In genomic region chr7:150830957-150831356, GRCh38 we compare ENCODE assay signal across 19 cellular contexts. TPM values are rescaled to one million over a fixed set of nuclear protein-coding genes. Genes with fewer than 3 reads are reported as not detected.
A peak's percentile ranks its signal among the peaks of the same experiment; 100 is the strongest.
DNase-seq lines count a peak whose midpoint lies in the region; ATAC-seq and TF ChIP-seq lines count a peak whose summit lies in the region.
"Had no signal": no experiment of that assay in that cellular context is flagged by ENCODE, and none has a peak within 500 bp of the region (broad histone marks: within the 10 kb centered on the region; RNA-seq: fewer than 3 reads in every experiment).

No MANE protein-coding gene starts in this region.

- H3K36me3 Mint-ChIP-seq in natural killer cell treated with Interleukin-12 subunit alpha and Interleukin-12 subunit beta and Interleukin-15 and Interleukin-18, amount 100 ng/mL, for 72 hours = no peaks in the 10 kb centered on the region
- H3K36me3 Mint-ChIP-seq: naive B cell had no signal

- H3K27ac ChIP-seq in thyroid gland = no peak overlapping the region
- no peak overlapping the region for H3K27ac ChIP-seq in effector memory CD4-positive, alpha-beta T cell (ENCODE audit: insufficient read depth, low read length, poor library complexity, severe bottlenecking)
- H3K27ac ChIP-seq: adrenal gland, vagina had no signal

- H3K9me3 Mint-ChIP-seq in natural killer cell treated with Interleukin-12 subunit alpha and Interleukin-12 subunit beta and Interleukin-15 and Interleukin-18, amount 100 ng/mL, for 72 hours = no peaks in the 10 kb centered on the region
- H3K9me3 Mint-ChIP-seq: GM23338; stimulated activated naive CD8-positive, alpha-beta T cell treated with anti-CD3 and anti-CD28 coated beads, Interleukin-15, Interleukin-2, amounts not matched to agents 100 ng/mL and 50 ng/mL, for 24 hours had no signal

- no peak overlapping the region for H3K4me3 ChIP-seq in thyroid gland (replicated peaks in 1 of 3)
- no peak overlapping the region for H3K4me3 ChIP-seq in effector memory CD4-positive, alpha-beta T cell (ENCODE audit: insufficient read depth, low read depth, low read length, poor library complexity, severe bottlenecking)
- H3K4me3 ChIP-seq: adrenal gland, GM23338, vagina had no signal

- no peaks in the 10 kb centered on the region for H3K4me1 ChIP-seq in thyroid gland
- no peaks in the 10 kb centered on the region for H3K4me1 ChIP-seq in effector memory CD4-positive, alpha-beta T cell (ENCODE audit: control insufficient read depth, insufficient read depth, low read length, poor library complexity, severe bottlenecking)
- H3K4me1 ChIP-seq: vagina had no signal

- TF ChIP-seq CTCF in thyroid gland (IDR thresholded peaks at IDR 0.05) = no peak

- H3K4me1 Mint-ChIP-seq in natural killer cell treated with Interleukin-12 subunit alpha and Interleukin-12 subunit beta and Interleukin-15 and Interleukin-18, amount 100 ng/mL, for 72 hours (ENCODE audit: low read depth in 2 of 2) = no peaks in the 10 kb centered on the region
- H3K4me1 Mint-ChIP-seq: GM23338, naive B cell had no signal

- no peaks in the 10 kb centered on the region for H3K27me3 ChIP-seq in thyroid gland
- H3K27me3 ChIP-seq in effector memory CD4-positive, alpha-beta T cell (replicated peaks; ENCODE audit: control insufficient read depth, insufficient read depth, low read length, poor library complexity, severe bottlenecking) = peaks cover 6% of the 10 kb centered on the region
- H3K27me3 ChIP-seq: adrenal gland, vagina had no signal

- WGBS in thyroid gland, 2 donors = 86 to 92% methylated on average over 1 of the region's 1 CpG

- DNase-seq in DMS153 (lab: John Stamatoyannopoulos, UW) (peak; percentile 96), NCI-H146 (lab: John Stamatoyannopoulos, UW) (peak; percentile 99), SW480 (ENCODE audit: low spot score) (peak; percentile 95), myocyte (ENCODE audit: low read depth) (peak; percentile 90), thyroid gland (no peak), iPS-NIHi11 (ENCODE audit: low spot score) (no peak)
- DNase-seq in effector memory CD4-positive, alpha-beta T cell = no peak
- DNase-seq in natural killer cell treated with Interleukin-12 subunit alpha and Interleukin-12 subunit beta and Interleukin-15 and Interleukin-18, amount 100 ng/mL, for 72 hours (ENCODE audit: low spot score) = no peak
- DNase-seq: adrenal gland, GDM1, naive B cell, NCI-H187 treated with DMSO at 0.1 percent for 48 hours, T-helper 17 cell had no signal

- intact Hi-C loops in thyroid gland (cut with DNase I) = no loop called here

- no peaks in the 10 kb centered on the region for H3K36me3 ChIP-seq in thyroid gland
- no peaks in the 10 kb centered on the region for H3K36me3 ChIP-seq in effector memory CD4-positive, alpha-beta T cell (ENCODE audit: control insufficient read depth, insufficient read depth, low read length)
- H3K36me3 ChIP-seq: adrenal gland, vagina had no signal

- no peaks in the 10 kb centered on the region for H3K9me3 ChIP-seq in thyroid gland
- H3K9me3 ChIP-seq in effector memory CD4-positive, alpha-beta T cell (ENCODE audit: control insufficient read depth, low read length) = no peaks in the 10 kb centered on the region
- H3K9me3 ChIP-seq: adrenal gland, vagina had no signal

- H3K4me3 Mint-ChIP-seq in natural killer cell treated with Interleukin-12 subunit alpha and Interleukin-12 subunit beta and Interleukin-15 and Interleukin-18, amount 100 ng/mL, for 72 hours = no peak overlapping the region
- H3K4me3 Mint-ChIP-seq: GM23338; naive B cell; stimulated activated naive CD8-positive, alpha-beta T cell treated with anti-CD3 and anti-CD28 coated beads, Interleukin-15, Interleukin-2, amounts not matched to agents 100 ng/mL and 50 ng/mL, for 24 hours; T-helper 17 cell had no signal

- peaks cover 52 to 68% of the 10 kb centered on the region in 2 donors for H3K27me3 Mint-ChIP-seq in natural killer cell treated with Interleukin-12 subunit alpha and Interleukin-12 subunit beta and Interleukin-15 and Interleukin-18, amount 100 ng/mL, for 72 hours

- no peak for TF ChIP-seq POLR2A in thyroid gland (IDR thresholded peaks at IDR 0.05)

- no peak for ATAC-seq in natural killer cell treated with Interleukin-12 subunit alpha and Interleukin-12 subunit beta and Interleukin-15 and Interleukin-18, amount 100 ng/mL, for 72 hours
- ATAC-seq: GM23338, Right ventricle myocardium inferior, T-helper 17 cell had no signal

- no peak overlapping the region for H3K27ac Mint-ChIP-seq in natural killer cell treated with Interleukin-12 subunit alpha and Interleukin-12 subunit beta and Interleukin-15 and Interleukin-18, amount 100 ng/mL, for 72 hours
- H3K27ac Mint-ChIP-seq: GM23338; naive B cell; stimulated activated naive CD8-positive, alpha-beta T cell treated with anti-CD3 and anti-CD28 coated beads, Interleukin-15, Interleukin-2, amounts not matched to agents 100 ng/mL and 50 ng/mL, for 24 hours; T-helper 17 cell had no signal

RNA-seq across cellular contexts. Expression of gene AOC1, which starts 21.4 kb away (rescaled TPM):
- total RNA-seq in myocyte (0.21 and 0.62 TPM in 2 replicates), thyroid gland (under 1 TPM in 2 of 4 donors, not detected in 2; 0.22 to 0.71 TPM)
- polyA plus RNA-seq in myocyte (2012) = 5.1 TPM
- total RNA-seq in natural killer cell treated with Interleukin-12 subunit alpha and Interleukin-12 subunit beta and Interleukin-15 and Interleukin-18, amount 100 ng/mL, for 72 hours = not detected
- total RNA-seq: GM23338, LHCN-M2, pulmonary artery endothelial cell, T-helper 17 cell, vagina had no signal
- polyA plus RNA-seq: GM23338 had no signal

RNA-seq across cellular contexts. Expression of gene TMEM176A, which starts 30.4 kb away (rescaled TPM):
- total RNA-seq in myocyte (not detected in 2 replicates), thyroid gland (10 to 100 TPM in 2 of 4 donors, 1 to 10 TPM in 2; 3.7 to 34.0 (median 14.7) TPM)
- polyA plus RNA-seq in myocyte (2012) = 0.19 TPM
- total RNA-seq in natural killer cell treated with Interleukin-12 subunit alpha and Interleukin-12 subunit beta and Interleukin-15 and Interleukin-18, amount 100 ng/mL, for 72 hours = under 1 TPM in 1 of 2 donors, not detected in 1; 0.64 TPM
- total RNA-seq: GM23338, LHCN-M2, pulmonary artery endothelial cell had no signal

RNA-seq across cellular contexts. Expression of gene TMEM176B, which starts 30.8 kb away (rescaled TPM):
- not detected in 2 replicates for total RNA-seq in myocyte
- 0.38 TPM for polyA plus RNA-seq in myocyte (2012)
- total RNA-seq in thyroid gland = 10 to 100 TPM; 10.4 to 36.0 (median 18.9) TPM
- total RNA-seq in natural killer cell treated with Interleukin-12 subunit alpha and Interleukin-12 subunit beta and Interleukin-15 and Interleukin-18, amount 100 ng/mL, for 72 hours = 1 to 10 TPM in 1 of 2 donors, not detected in 1; 1.2 TPM
- total RNA-seq: LHCN-M2, pulmonary artery endothelial cell, T-helper 17 cell had no signal

Comparison
In these comparisons a context has a peak if more than half of its experiments do, and no peak if none do; other contexts are left out.
1. DNase-seq: peak in DMS153 (single experiment), NCI-H146 (single experiment), SW480 (single experiment) and myocyte (single experiment); none in thyroid gland (0 of 2), iPS-NIHi11 (single experiment), effector memory CD4-positive, alpha-beta T cell (0 of 3) and natural killer cell treated with Interleukin-12 subunit alpha and Interleukin-12 subunit beta and Interleukin-15 and Interleukin-18, amount 100 ng/mL, for 72 hours (single experiment).
2. RNA of gene TMEM176B, which starts 30.8 kb away (total RNA-seq): 10.4 to 36.0 TPM in thyroid gland; 1.2 TPM in natural killer cell treated with Interleukin-12 subunit alpha and Interleukin-12 subunit beta and Interleukin-15 and Interleukin-18, amount 100 ng/mL, for 72 hours and not detected in myocyte; every median in the first group is over 4 times any median in the second.